Comparison of ENCODE assay signal across 17 cellular contexts in genomic region chr5:118726891-118727290, GRCh38.
A peak's percentile ranks its signal among the peaks of the same experiment; 100 is the strongest.
DNase-seq lines count a peak whose midpoint lies in the region; ATAC-seq and TF ChIP-seq lines count a peak whose summit lies in the region.
"Had no signal": no experiment of that assay in that cellular context is flagged by ENCODE, and none has a peak within 500 bp of the region (broad histone marks: within the 10 kb centered on the region; RNA-seq: fewer than 3 reads in every experiment).

No MANE protein-coding gene starts in this region.

- H3K9ac ChIP-seq in endodermal cell (ENCODE audit: extremely low read depth, low read length, poor library complexity, severe bottlenecking), result no peak overlapping the region
- H3K9ac ChIP-seq: BLaER1, GM23248 had no signal

- H3K4me1 Mint-ChIP-seq in Calu3 (ENCODE audit: low read depth, unreplicated experiment) (peaks cover 13% of the 10 kb centered on the region), endodermal cell (peaks cover 9% of the 10 kb centered on the region)
- H3K4me1 Mint-ChIP-seq: CD14-positive monocyte; CD4-positive, alpha-beta memory T cell had no signal

- H3K79me2 ChIP-seq in osteoblast (ENCODE audit: insufficient read depth, low read length), result no peaks in the 10 kb centered on the region

- intact Hi-C loops in Calu3 (cut with micrococcal nuclease; ENCODE audit: unreplicated experiment) (no loop called here), cardiac septum (cut with DNase I) (no loop called here)

- peaks cover 14% of the 10 kb centered on the region for H3K9me3 Mint-ChIP-seq in Calu3 (ENCODE audit: low read depth, unreplicated experiment)
- peaks cover 3% of the 10 kb centered on the region for H3K9me3 Mint-ChIP-seq in endodermal cell

- H3K27me3 ChIP-seq in endodermal cell (ENCODE audit: control insufficient read depth, insufficient read depth, low read length, poor library complexity, severe bottlenecking) (no peaks in the 10 kb centered on the region), osteoblast (ENCODE audit: insufficient read depth, low read length) (no peaks in the 10 kb centered on the region)
- H3K27me3 ChIP-seq: BLaER1 had no signal

- H3K4me2 ChIP-seq in osteoblast (ENCODE audit: insufficient read depth, low read length), result no peak overlapping the region
- H3K4me2 ChIP-seq: BLaER1 had no signal

- H3K27me3 Mint-ChIP-seq in Calu3 (ENCODE audit: unreplicated experiment) (no peaks in the 10 kb centered on the region), endodermal cell (ENCODE audit: insufficient read depth) (no peaks in the 10 kb centered on the region)

- H3K27ac Mint-ChIP-seq in Calu3 (ENCODE audit: unreplicated experiment) (peak overlapping the region; percentile 6), endodermal cell (peak overlapping the region; percentile 26)
- H3K27ac Mint-ChIP-seq: CD14-positive monocyte; CD4-positive, alpha-beta memory T cell had no signal

- H4K20me1 ChIP-seq in osteoblast (ENCODE audit: insufficient read depth, low read length), result no peaks in the 10 kb centered on the region
- H4K20me1 ChIP-seq: BLaER1 had no signal

- 92% methylated on average over 2 to 3 of the region's 3 CpGs for WGBS in endodermal cell (ENCODE audit: insufficient coverage in 1 of 2, insufficient read length in 1 of 2), 2 experiments

- CTCF ChIA-PET in Calu3 (lab: Charles Lee), result no interaction called here

- DNase-seq in Calu3 (no peak), NCI-H187 treated with DMSO at 0.1 percent for 48 hours (lab: John Stamatoyannopoulos, UW) (peak; percentile 7), NCI-H2171 treated with DMSO at 0.1 percent for 48 hours (lab: John Stamatoyannopoulos, UW) (peak; percentile 15), endodermal cell (no peak), osteoblast (ENCODE audit: insufficient read length, low spot score, missing footprints) (no peak), cardiac septum (ENCODE audit: low spot score) (no peak)
- DNase-seq: 8988T, DND-41, EL, GM23248 had no signal

- H3K4me3 ChIP-seq in endodermal cell (ENCODE audit: low read length) (no peak overlapping the region), osteoblast (ENCODE audit: insufficient read depth, low read length) (no peak overlapping the region)
- H3K4me3 ChIP-seq: BLaER1, GM12878, GM23248, HAP-1 had no signal

- no peak overlapping the region for H2AFZ ChIP-seq in osteoblast (ENCODE audit: low read length)
- H2AFZ ChIP-seq: GM23248 had no signal

- H3K36me3 Mint-ChIP-seq in Calu3 (ENCODE audit: insufficient read depth, unreplicated experiment) (no peaks in the 10 kb centered on the region), endodermal cell (ENCODE audit: low read depth) (peaks cover 4% of the 10 kb centered on the region)
- H3K36me3 Mint-ChIP-seq: CD14-positive monocyte; CD4-positive, alpha-beta memory T cell had no signal

- H3K4me1 ChIP-seq in endodermal cell (ENCODE audit: control insufficient read depth, insufficient read depth, low read length) (no peaks in the 10 kb centered on the region), osteoblast (ENCODE audit: insufficient read depth, low read length) (no peaks in the 10 kb centered on the region)
- H3K4me1 ChIP-seq: HAP-1 had no signal

- H3K27ac ChIP-seq in endodermal cell (ENCODE audit: low read depth, low read length), result no peak overlapping the region
- no peak overlapping the region for H3K27ac ChIP-seq in osteoblast (ENCODE audit: low read depth, low read length)
- H3K27ac ChIP-seq: BLaER1, GM23248 had no signal

- H3K9me3 ChIP-seq in endodermal cell (ENCODE audit: control insufficient read depth, low read length) (no peaks in the 10 kb centered on the region), osteoblast (ENCODE audit: low read depth, low read length) (no peaks in the 10 kb centered on the region)
- H3K9me3 ChIP-seq: BLaER1, HAP-1 had no signal

- H3K36me3 ChIP-seq in endodermal cell (ENCODE audit: control insufficient read depth, insufficient read depth, low read length) (no peaks in the 10 kb centered on the region), osteoblast (ENCODE audit: insufficient read depth, low read length) (no peaks in the 10 kb centered on the region)
- H3K36me3 ChIP-seq: BLaER1, HAP-1 had no signal

- TF ChIP-seq CTCF in Calu3 (IDR thresholded peaks at IDR 0.05; ENCODE audit: unreplicated experiment) (no peak), endodermal cell (conservative IDR thresholded peaks at IDR 0.05) (no peak), osteoblast (IDR thresholded peaks at IDR 0.05; ENCODE audit: extremely low read depth, low read depth, low read length) (no peak)

- no peak for ATAC-seq in HG03139 (IDR thresholded peaks at IDR 0.05; ENCODE audit: unreplicated experiment)
- ATAC-seq in GM21423 (IDR thresholded peaks at IDR 0.05; ENCODE audit: unreplicated experiment), result no peak
- ATAC-seq: GM12878 had no signal

- H3K4me3 Mint-ChIP-seq in Calu3 (ENCODE audit: low read depth, unreplicated experiment), result no peak overlapping the region
- H3K4me3 Mint-ChIP-seq in endodermal cell, result no peak overlapping the region
- H3K4me3 Mint-ChIP-seq: CD14-positive monocyte; CD4-positive, alpha-beta memory T cell had no signal

- no TSS peak for BruUV-seq in Calu3 (replicated peaks; lab: Mats Ljungman, UMichigan)

Comparison
In these comparisons a context has a peak if more than half of its experiments do, and no peak if none do; other contexts are left out.
1. DNase-seq: peak in NCI-H187 treated with DMSO at 0.1 percent for 48 hours (single experiment) and NCI-H2171 treated with DMSO at 0.1 percent for 48 hours (single experiment); none in Calu3 (single experiment), endodermal cell (single experiment), osteoblast (single experiment) and cardiac septum (single experiment).